Comparison of ENCODE assay signal across 1 cellular context in the genomic region with DNA sequence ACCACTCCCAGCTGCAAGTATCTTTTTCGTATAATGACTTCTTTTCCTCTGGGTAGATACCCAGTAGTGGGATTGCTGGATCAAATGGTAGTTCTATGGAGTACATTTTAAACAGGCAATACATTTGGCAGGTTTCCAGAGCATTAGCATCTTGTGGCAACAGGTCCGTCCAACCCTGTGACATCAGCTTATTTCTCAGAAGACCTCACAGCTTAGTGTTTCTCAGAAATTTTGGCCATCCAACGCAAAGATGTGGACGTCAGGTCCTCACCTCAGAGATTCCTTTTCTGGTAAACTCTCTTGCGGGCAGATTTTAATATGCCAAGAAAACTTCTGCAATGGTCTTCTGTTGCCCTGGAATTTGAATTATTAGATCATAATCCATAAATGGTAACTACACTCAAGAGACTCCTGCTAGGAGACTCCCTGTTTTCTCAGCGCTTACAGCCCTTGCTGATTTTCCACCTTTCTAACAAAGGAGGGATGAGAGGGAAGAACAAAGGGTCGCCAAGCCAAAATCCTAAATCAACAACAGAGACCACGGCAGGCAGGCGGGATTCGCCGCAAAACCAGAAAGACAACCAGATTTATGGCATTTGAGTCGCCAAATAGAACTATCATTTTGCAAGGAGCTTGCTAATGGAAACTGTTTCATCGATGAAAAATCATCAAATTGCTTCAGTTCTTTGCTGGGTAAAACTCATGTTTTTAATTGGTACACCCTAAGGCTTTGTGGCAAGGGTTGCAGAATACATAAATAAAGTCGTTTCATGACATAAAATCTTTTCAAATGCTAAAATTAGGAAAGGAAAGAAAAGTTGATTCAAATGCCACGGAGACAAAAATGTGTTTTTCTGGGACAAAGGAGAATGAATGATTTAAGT.
TF ChIP-seq lines count a peak whose summit lies in the region.

No MANE protein-coding gene starts in this region.

TF ChIP-seq in WTC11, 78 proteins besides CTCF, POLR2A, EP300 and RAD21 (continued from another document):
- TF ChIP-seq, protein P1, sequence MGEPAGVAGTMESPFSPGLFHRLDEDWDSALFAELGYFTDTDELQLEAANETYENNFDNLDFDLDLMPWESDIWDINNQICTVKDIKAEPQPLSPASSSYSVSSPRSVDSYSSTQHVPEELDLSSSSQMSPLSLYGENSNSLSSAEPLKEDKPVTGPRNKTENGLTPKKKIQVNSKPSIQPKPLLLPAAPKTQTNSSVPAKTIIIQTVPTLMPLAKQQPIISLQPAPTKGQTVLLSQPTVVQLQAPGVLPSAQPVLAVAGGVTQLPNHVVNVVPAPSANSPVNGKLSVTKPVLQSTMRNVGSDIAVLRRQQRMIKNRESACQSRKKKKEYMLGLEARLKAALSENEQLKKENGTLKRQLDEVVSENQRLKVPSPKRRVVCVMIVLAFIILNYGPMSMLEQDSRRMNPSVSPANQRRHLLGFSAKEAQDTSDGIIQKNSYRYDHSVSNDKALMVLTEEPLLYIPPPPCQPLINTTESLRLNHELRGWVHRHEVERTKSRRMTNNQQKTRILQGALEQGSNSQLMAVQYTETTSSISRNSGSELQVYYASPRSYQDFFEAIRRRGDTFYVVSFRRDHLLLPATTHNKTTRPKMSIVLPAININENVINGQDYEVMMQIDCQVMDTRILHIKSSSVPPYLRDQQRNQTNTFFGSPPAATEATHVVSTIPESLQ (CRISPR knock-in tag; IDR thresholded peaks at IDR 0.05) = no peak
- TF ChIP-seq OVOL2 (CRISPR knock-in tag; IDR thresholded peaks at IDR 0.05; ENCODE audit: borderline replicate concordance) = no peak
- TF ChIP-seq, protein P2, sequence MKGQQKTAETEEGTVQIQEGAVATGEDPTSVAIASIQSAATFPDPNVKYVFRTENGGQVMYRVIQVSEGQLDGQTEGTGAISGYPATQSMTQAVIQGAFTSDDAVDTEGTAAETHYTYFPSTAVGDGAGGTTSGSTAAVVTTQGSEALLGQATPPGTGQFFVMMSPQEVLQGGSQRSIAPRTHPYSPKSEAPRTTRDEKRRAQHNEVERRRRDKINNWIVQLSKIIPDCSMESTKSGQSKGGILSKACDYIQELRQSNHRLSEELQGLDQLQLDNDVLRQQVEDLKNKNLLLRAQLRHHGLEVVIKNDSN (CRISPR knock-in tag; IDR thresholded peaks at IDR 0.05) = no peak
TF ChIP-seq in WTC11: peak in this region for 0.
